Comparison of ENCODE assay signal across 23 cellular contexts in genomic region chr10:26544932-26545331, GRCh38.
DNase-seq lines count a peak whose midpoint lies in the region; ATAC-seq, FAIRE-seq and TF ChIP-seq lines count a peak whose summit lies in the region.
"Had no signal": no experiment of that assay in that cellular context is flagged by ENCODE, and none has a peak within 500 bp of the region (broad histone marks: within the 10 kb centered on the region; RNA-seq: fewer than 3 reads in every experiment).

No MANE protein-coding gene starts in this region.

- TF ChIP-seq CTCF in neutrophil (IDR thresholded peaks at IDR 0.05) (no peak), HFFc6 (IDR thresholded peaks at IDR 0.05) (no peak)

- H3K9me3 ChIP-seq in CD4-positive, alpha-beta memory T cell (ENCODE audit: control insufficient read depth in 1 of 2, low read length in 2 of 2): peaks cover 0 to 5% of the 10 kb centered on the region in 2 donors
- no peaks in the 10 kb centered on the region for H3K9me3 ChIP-seq in neutrophil
- H3K9me3 ChIP-seq: BE2C, prostate gland, transverse colon had no signal

- no peak overlapping the region for H3K4me3 ChIP-seq in CD4-positive, alpha-beta memory T cell (ENCODE audit: low read length in 2 of 2)
- H3K4me3 ChIP-seq in neutrophil (ENCODE audit: low read depth in 1 of 2, low read length in 1 of 2): no peak overlapping the region
- H3K4me3 ChIP-seq: prostate gland, SK-N-MC, stomach, transverse colon had no signal

- no peak for DNase-seq in CD4-positive, alpha-beta memory T cell
- no peak for DNase-seq in GM12891 (ENCODE audit: insufficient read length, low spot score)
- no peak for DNase-seq in activated naive CD8-positive, alpha-beta T cell treated with anti-CD3 and anti-CD28 coated beads, Interleukin-2, amount 50 U/mL, for 24 hours
- no peak for DNase-seq in stimulated activated naive CD8-positive, alpha-beta T cell treated with anti-CD3 and anti-CD28 coated beads, Interleukin-15, Interleukin-2, amounts not matched to agents 100 U/mL and 50 U/mL, for 24 hours
- DNase-seq in HFFc6: no peak
- DNase-seq in stimulated activated CD4-positive, alpha-beta T cell treated with anti-CD3 and anti-CD28 coated beads, Interleukin-12 subunit alpha, Interleukin-12 subunit beta, amount 100 ng/mL, for 4 hours: no peak
- DNase-seq: activated CD4-positive, alpha-beta T cell treated with anti-CD3 and anti-CD28 coated beads, Interleukin-2, amount 50 U/mL, for 48 hours; BE2C; left cardiac atrium; NCI-H2081 treated with DMSO at 0.1 percent for 48 hours; NCI-H510A; nephron progenitor cell; stomach; transverse colon; WERI-Rb-1 had no signal

- CTCF ChIA-PET in CD4-positive, alpha-beta memory T cell (lab: Charles Lee; ENCODE audit: partially characterized antibody): no interaction called here

- H3K27ac ChIP-seq in CD4-positive, alpha-beta memory T cell (ENCODE audit: low read depth, low read length): no peak overlapping the region
- H3K27ac ChIP-seq in neutrophil: peak overlapping the region; percentile 49
- H3K27ac ChIP-seq: KMS-11, prostate gland, SK-N-MC, transverse colon, WERI-Rb-1 had no signal

- H3K36me3 Mint-ChIP-seq in CD4-positive, alpha-beta memory T cell: peaks cover 81 to 85% of the 10 kb centered on the region in 2 donors
- peaks cover 78% of the 10 kb centered on the region for H3K36me3 Mint-ChIP-seq in activated naive CD8-positive, alpha-beta T cell treated with anti-CD3 and anti-CD28 coated beads, Interleukin-2, amount 50 U/mL, for 24 hours (ENCODE audit: low read depth)
- H3K36me3 Mint-ChIP-seq in HFFc6 (ENCODE audit: low read depth): peaks cover 27% of the 10 kb centered on the region
- H3K36me3 Mint-ChIP-seq: brain had no signal

- H3K4me1 ChIP-seq in CD4-positive, alpha-beta memory T cell (ENCODE audit: insufficient read depth, low read length): peaks cover 3% of the 10 kb centered on the region
- H3K4me1 ChIP-seq in neutrophil (ENCODE audit: control insufficient read depth in 1 of 2, insufficient read depth in 1 of 2, low read depth in 1 of 2, low read length in 1 of 2): no peaks in the 10 kb centered on the region
- H3K4me1 ChIP-seq: BE2C, prostate gland, stomach had no signal

- no peak for TF ChIP-seq POLR2A in GM12891 (IDR thresholded peaks at IDR 0.05; ENCODE audit: low read depth, low read length)

- H3K27me3 Mint-ChIP-seq in CD4-positive, alpha-beta memory T cell: no peaks in the 10 kb centered on the region
- H3K27me3 Mint-ChIP-seq in activated naive CD8-positive, alpha-beta T cell treated with anti-CD3 and anti-CD28 coated beads, Interleukin-2, amount 50 U/mL, for 24 hours: no peaks in the 10 kb centered on the region
- H3K27me3 Mint-ChIP-seq in HFFc6 (ENCODE audit: insufficient read depth): no peaks in the 10 kb centered on the region

- no peak overlapping the region for H3K4me3 Mint-ChIP-seq in CD4-positive, alpha-beta memory T cell
- H3K4me3 Mint-ChIP-seq in activated naive CD8-positive, alpha-beta T cell treated with anti-CD3 and anti-CD28 coated beads, Interleukin-2, amount 50 U/mL, for 24 hours: no peak overlapping the region
- no peak overlapping the region for H3K4me3 Mint-ChIP-seq in HFFc6
- H3K4me3 Mint-ChIP-seq: brain; nephron progenitor cell; T-helper 2 cell treated with Interferon-gamma antibody and Interleukin-4, amounts not matched to agents 5 μg/mL and 100 μg/mL, for 36 hours had no signal

- intact Hi-C loops in CD4-positive, alpha-beta memory T cell (cut with micrococcal nuclease): loop anchor here (5.0 kb wide), 1 partner anchor 58 kb away; no protein-coding TSS in a partner anchor

- H3K4me1 Mint-ChIP-seq in CD4-positive, alpha-beta memory T cell: peaks cover 8 to 23% (median 15%) of the 10 kb centered on the region in 4 donors
- H3K4me1 Mint-ChIP-seq in activated naive CD8-positive, alpha-beta T cell treated with anti-CD3 and anti-CD28 coated beads, Interleukin-2, amount 50 U/mL, for 24 hours: peaks cover 43% of the 10 kb centered on the region
- H3K4me1 Mint-ChIP-seq in HFFc6 (ENCODE audit: low read depth): peaks cover 20% of the 10 kb centered on the region; the same call in 1 of the 2 replicates

- no peak for ATAC-seq in activated naive CD8-positive, alpha-beta T cell treated with anti-CD3 and anti-CD28 coated beads, Interleukin-2, amount 50 U/mL, for 24 hours
- ATAC-seq in stimulated activated naive CD8-positive, alpha-beta T cell treated with anti-CD3 and anti-CD28 coated beads, Interleukin-15, Interleukin-2, amounts not matched to agents 100 U/mL and 50 U/mL, for 24 hours: no peak
- ATAC-seq: left cardiac atrium had no signal

- POLR2A ChIA-PET in CD4-positive, alpha-beta memory T cell (lab: Charles Lee; ENCODE audit: partially characterized antibody): no interaction called here

- H3K27me3 ChIP-seq in CD4-positive, alpha-beta memory T cell (ENCODE audit: insufficient read depth, low read length): no peaks in the 10 kb centered on the region
- no peaks in the 10 kb centered on the region for H3K27me3 ChIP-seq in neutrophil
- H3K27me3 ChIP-seq: BE2C, stomach, transverse colon had no signal

- H3K9me3 Mint-ChIP-seq in CD4-positive, alpha-beta memory T cell: peaks cover 0 to 21% (median 14%) of the 10 kb centered on the region in 8 donors
- peaks cover 14% of the 10 kb centered on the region for H3K9me3 Mint-ChIP-seq in activated naive CD8-positive, alpha-beta T cell treated with anti-CD3 and anti-CD28 coated beads, Interleukin-2, amount 50 U/mL, for 24 hours
- H3K9me3 Mint-ChIP-seq in HFFc6: no peaks in the 10 kb centered on the region

- peaks cover 50% of the 10 kb centered on the region for H3K36me3 ChIP-seq in CD4-positive, alpha-beta memory T cell (ENCODE audit: insufficient read depth, low read length)
- peaks cover 62% of the 10 kb centered on the region for H3K36me3 ChIP-seq in neutrophil
- H3K36me3 ChIP-seq: BE2C, prostate gland, WERI-Rb-1 had no signal

- peak; percentile 33 for FAIRE-seq in GM12891 (lab: Jason Lieb, UNC)
- FAIRE-seq: G401.6, RCC 7860 had no signal

- peak overlapping the region in 5 of 7 donors; percentile 42 to 93 (median 79) for H3K27ac Mint-ChIP-seq in CD4-positive, alpha-beta memory T cell
- peak overlapping the region; percentile 71 for H3K27ac Mint-ChIP-seq in activated naive CD8-positive, alpha-beta T cell treated with anti-CD3 and anti-CD28 coated beads, Interleukin-2, amount 50 U/mL, for 24 hours
- H3K27ac Mint-ChIP-seq in HFFc6: no peak overlapping the region
- H3K27ac Mint-ChIP-seq: brain; nephron progenitor cell; T-helper 2 cell treated with Interferon-gamma antibody and Interleukin-4, amounts not matched to agents 5 μg/mL and 100 μg/mL, for 36 hours had no signal

TF ChIP-seq in GM12891, 5 proteins besides CTCF, POLR2A, EP300 and RAD21:
- no peak for TF ChIP-seq PAX5 (IDR thresholded peaks at IDR 0.05; ENCODE audit: insufficient read depth, low read length, severe bottlenecking)
- no peak for TF ChIP-seq TAF1 (IDR thresholded peaks at IDR 0.05; ENCODE audit: low read depth, low read length)
- TF ChIP-seq POU2F2 (IDR thresholded peaks at IDR 0.05; ENCODE audit: low read depth, low read length): no peak
- no peak for TF ChIP-seq POLR2AphosphoS5 (IDR thresholded peaks at IDR 0.05; ENCODE audit: low read depth, low read length)
- TF ChIP-seq SPI1 (IDR thresholded peaks at IDR 0.05; ENCODE audit: low read depth, low read length): no peak
